8 cellular contexts compared by ENCODE assay signal in the genomic region with DNA sequence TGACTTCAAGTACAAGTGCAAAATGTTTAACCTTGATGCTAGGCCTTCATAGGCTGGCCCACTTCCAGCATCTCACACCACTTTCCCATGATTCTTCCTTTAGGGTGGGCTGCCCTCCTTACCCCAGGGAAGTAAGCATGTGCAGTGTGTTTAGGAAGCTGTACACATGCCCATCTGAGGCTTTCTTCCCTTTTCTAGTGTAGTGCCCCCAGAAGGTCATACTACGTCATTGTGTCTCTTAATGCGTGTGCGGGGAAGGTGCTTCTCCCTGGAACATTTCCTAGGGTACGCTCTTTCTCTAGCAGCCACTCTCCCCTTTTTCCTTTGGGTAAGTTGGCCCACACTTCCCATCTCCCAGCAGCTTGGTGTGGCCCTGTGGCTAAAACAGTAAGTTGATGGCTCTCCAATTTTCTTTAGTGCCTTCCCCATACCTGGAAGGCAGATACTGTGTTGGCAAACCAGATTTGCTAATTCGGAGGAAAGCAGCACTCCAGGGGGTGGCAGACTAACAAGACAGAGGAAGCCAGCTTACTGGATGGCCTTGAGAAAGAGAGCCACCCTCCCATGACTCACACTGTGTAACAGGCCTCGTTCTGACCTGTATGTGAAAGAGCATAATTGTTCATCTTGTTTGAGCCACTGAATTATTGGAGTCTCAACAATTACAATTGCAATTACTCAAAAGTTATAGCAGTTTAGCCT. TPM values are rescaled to one million over a fixed set of nuclear protein-coding genes. Genes with fewer than 3 reads are reported as not detected.
A peak's percentile ranks its signal among the peaks of the same experiment; 100 is the strongest.
DNase-seq lines count a peak whose midpoint lies in the region; ATAC-seq and TF ChIP-seq lines count a peak whose summit lies in the region.
"Had no signal": no experiment of that assay in that cellular context is flagged by ENCODE, and none has a peak within 500 bp of the region (broad histone marks: within the 10 kb centered on the region; RNA-seq: fewer than 3 reads in every experiment).

No MANE protein-coding gene starts in this region.

- H2AFZ ChIP-seq in OCI-LY7 (ENCODE audit: low read length) = no peak overlapping the region

- no peak overlapping the region for H3K4me2 ChIP-seq in OCI-LY7 (ENCODE audit: low read length)

- no peaks in the 10 kb centered on the region for H3K79me2 ChIP-seq in OCI-LY7 (ENCODE audit: insufficient read depth, low read depth, low read length)

- H3K27ac ChIP-seq in HEK293 (ENCODE audit: extremely low read depth, low read depth, low read length) = no peak overlapping the region
- H3K27ac ChIP-seq in OCI-LY7 (ENCODE audit: low read depth, low read length, poor library complexity, severe bottlenecking) = no peak overlapping the region
- no peak overlapping the region for H3K27ac ChIP-seq in caudate nucleus (ENCODE audit: low read depth, low read length)

- H4K20me1 ChIP-seq in OCI-LY7 (ENCODE audit: insufficient read depth, low read length) = no peaks in the 10 kb centered on the region

- POLR2A ChIA-PET in HEK293 (lab: Yijun Ruan, JAX) = interaction anchor here (0.9 kb wide), 1 partner anchor 42 kb away, joined by 3 read pairs; a partner anchor contains a TSS
- POLR2A ChIA-PET in OCI-LY7 (lab: Charles Lee) = interaction anchor here (0.6 to 1.0 kb wide), 2 partner anchors 13 to 22 kb away, joined by 3 read pairs; no protein-coding TSS in a partner anchor

- no peak for TF ChIP-seq CTCF in HEK293 (tag by site-specific recombination; IDR thresholded peaks at IDR 0.05)
- TF ChIP-seq CTCF in OCI-LY7 (conservative IDR thresholded peaks at IDR 0.05; ENCODE audit: low read length) = peak; percentile 27; the same call in 1 of the 2 replicates

- CTCF ChIA-PET in HEK293 (lab: Yijun Ruan, JAX) = interaction anchor here (0.6 to 1.2 kb wide), 7 partner anchors 9 to 150 kb away, joined by 3 to 5 read pairs (median 3); no protein-coding TSS in a partner anchor
- CTCF ChIA-PET in OCI-LY7 (lab: Charles Lee; ENCODE audit: unreplicated experiment) = no interaction called here

- ATAC-seq in sciatic nerve (peak; percentile 53), GM21825 (IDR thresholded peaks at IDR 0.05; ENCODE audit: unreplicated experiment) (no peak), GM18511 (IDR thresholded peaks at IDR 0.05; ENCODE audit: unreplicated experiment) (no peak)

- no TSS peak for BruUV-seq in OCI-LY7 (replicated peaks; lab: Mats Ljungman, UMichigan)

- no peak overlapping the region for H3K4me3 ChIP-seq in HEK293 (ENCODE audit: low read depth, low read length)
- H3K4me3 ChIP-seq in OCI-LY7 (ENCODE audit: low read depth, low read length, poor library complexity, severe bottlenecking) = no peak overlapping the region

- H3K9me3 ChIP-seq in HEK293 (ENCODE audit: control insufficient read depth, insufficient read depth, low read depth, low read length) = no peaks in the 10 kb centered on the region
- H3K9me3 ChIP-seq in OCI-LY7 (ENCODE audit: low read length) = no peaks in the 10 kb centered on the region

- no peaks in the 10 kb centered on the region for H3K9me2 ChIP-seq in OCI-LY7 (ENCODE audit: insufficient read depth, low read length)

- no peaks in the 10 kb centered on the region for H3K36me3 ChIP-seq in HEK293 (ENCODE audit: control insufficient read depth in 2 of 2, insufficient read depth in 1 of 2, low read length in 2 of 2)
- H3K36me3 ChIP-seq in OCI-LY7 (ENCODE audit: insufficient read depth, low read length) = no peaks in the 10 kb centered on the region

- intact Hi-C loops in OCI-LY7 (cut with micrococcal nuclease; ENCODE audit: unreplicated experiment) = loop anchor here (10.0 kb wide), 1 partner anchor 345 kb away; no protein-coding TSS in a partner anchor
- intact Hi-C loops in sciatic nerve (cut with DNase I) = no loop called here

- H3K4me1 ChIP-seq in HEK293 (ENCODE audit: control insufficient read depth, insufficient read depth, low read length) (peaks cover 6% of the 10 kb centered on the region; the same call in 1 of the 2 replicates), OCI-LY7 (ENCODE audit: insufficient read depth, low read length, poor library complexity, severe bottlenecking) (no peaks in the 10 kb centered on the region)

- no peak for DNase-seq in OCI-LY7 (ENCODE audit: low spot score)
- peak; percentile 81 for DNase-seq in fibroblast of gingiva (ENCODE audit: low read depth)
- DNase-seq in sciatic nerve (ENCODE audit: low spot score) = no peak
- DNase-seq in caudate nucleus (lab: John Stamatoyannopoulos, UW) = no peak
- DNase-seq: left cardiac atrium had no signal

TF ChIP-seq in HEK293, 187 proteins besides CTCF, POLR2A, EP300 and RAD21 (continues in another document):
- no peak for TF ChIP-seq GLI2 (tag by site-specific recombination; IDR thresholded peaks at IDR 0.05; ENCODE audit: borderline replicate concordance, low read depth)
- TF ChIP-seq, protein P1, sequence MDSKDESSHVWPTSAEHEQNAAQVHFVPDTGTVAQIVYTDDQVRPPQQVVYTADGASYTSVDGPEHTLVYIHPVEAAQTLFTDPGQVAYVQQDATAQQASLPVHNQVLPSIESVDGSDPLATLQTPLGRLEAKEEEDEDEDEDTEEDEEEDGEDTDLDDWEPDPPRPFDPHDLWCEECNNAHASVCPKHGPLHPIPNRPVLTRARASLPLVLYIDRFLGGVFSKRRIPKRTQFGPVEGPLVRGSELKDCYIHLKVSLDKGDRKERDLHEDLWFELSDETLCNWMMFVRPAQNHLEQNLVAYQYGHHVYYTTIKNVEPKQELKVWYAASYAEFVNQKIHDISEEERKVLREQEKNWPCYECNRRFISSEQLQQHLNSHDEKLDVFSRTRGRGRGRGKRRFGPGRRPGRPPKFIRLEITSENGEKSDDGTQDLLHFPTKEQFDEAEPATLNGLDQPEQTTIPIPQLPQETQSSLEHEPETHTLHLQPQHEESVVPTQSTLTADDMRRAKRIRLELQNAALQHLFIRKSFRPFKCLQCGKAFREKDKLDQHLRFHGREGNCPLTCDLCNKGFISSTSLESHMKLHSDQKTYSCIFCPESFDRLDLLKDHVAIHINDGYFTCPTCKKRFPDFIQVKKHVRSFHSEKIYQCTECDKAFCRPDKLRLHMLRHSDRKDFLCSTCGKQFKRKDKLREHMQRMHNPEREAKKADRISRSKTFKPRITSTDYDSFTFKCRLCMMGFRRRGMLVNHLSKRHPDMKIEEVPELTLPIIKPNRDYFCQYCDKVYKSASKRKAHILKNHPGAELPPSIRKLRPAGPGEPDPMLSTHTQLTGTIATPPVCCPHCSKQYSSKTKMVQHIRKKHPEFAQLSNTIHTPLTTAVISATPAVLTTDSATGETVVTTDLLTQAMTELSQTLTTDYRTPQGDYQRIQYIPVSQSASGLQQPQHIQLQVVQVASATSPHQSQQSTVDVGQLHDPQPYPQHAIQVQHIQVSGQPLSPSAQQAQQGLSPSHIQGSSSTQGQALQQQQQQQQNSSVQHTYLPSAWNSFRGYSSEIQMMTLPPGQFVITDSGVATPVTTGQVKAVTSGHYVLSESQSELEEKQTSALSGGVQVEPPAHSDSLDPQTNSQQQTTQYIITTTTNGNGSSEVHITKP (tag by site-specific recombination; IDR thresholded peaks at IDR 0.05) = peak; percentile 76
- TF ChIP-seq ZNF266 (tag by site-specific recombination; IDR thresholded peaks at IDR 0.05; ENCODE audit: low read depth) = no peak
- no peak for TF ChIP-seq ZNF350 (tag by site-specific recombination; IDR thresholded peaks at IDR 0.05)
- TF ChIP-seq ZNF2 (tag by site-specific recombination; IDR thresholded peaks at IDR 0.05) = no peak
- no peak for TF ChIP-seq ZNF654 (tag by site-specific recombination; IDR thresholded peaks at IDR 0.05; ENCODE audit: low read depth)
- no peak for TF ChIP-seq ZNF121 (tag by site-specific recombination; IDR thresholded peaks at IDR 0.05)
- TF ChIP-seq, protein P2, sequence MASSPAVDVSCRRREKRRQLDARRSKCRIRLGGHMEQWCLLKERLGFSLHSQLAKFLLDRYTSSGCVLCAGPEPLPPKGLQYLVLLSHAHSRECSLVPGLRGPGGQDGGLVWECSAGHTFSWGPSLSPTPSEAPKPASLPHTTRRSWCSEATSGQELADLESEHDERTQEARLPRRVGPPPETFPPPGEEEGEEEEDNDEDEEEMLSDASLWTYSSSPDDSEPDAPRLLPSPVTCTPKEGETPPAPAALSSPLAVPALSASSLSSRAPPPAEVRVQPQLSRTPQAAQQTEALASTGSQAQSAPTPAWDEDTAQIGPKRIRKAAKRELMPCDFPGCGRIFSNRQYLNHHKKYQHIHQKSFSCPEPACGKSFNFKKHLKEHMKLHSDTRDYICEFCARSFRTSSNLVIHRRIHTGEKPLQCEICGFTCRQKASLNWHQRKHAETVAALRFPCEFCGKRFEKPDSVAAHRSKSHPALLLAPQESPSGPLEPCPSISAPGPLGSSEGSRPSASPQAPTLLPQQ (tag by site-specific recombination; IDR thresholded peaks at IDR 0.05) = no peak
- no peak for TF ChIP-seq ZNF214 (tag by site-specific recombination; IDR thresholded peaks at IDR 0.05; ENCODE audit: borderline replicate concordance)
- TF ChIP-seq SP3 (tag by site-specific recombination; IDR thresholded peaks at IDR 0.05) = peak; percentile 28; the same call in 1 of the 2 replicates
- TF ChIP-seq ZNF600 (tag by site-specific recombination; IDR thresholded peaks at IDR 0.05) = 0 out of 2 replicates have a peak, but pooled peaks have one; percentile 60
- TF ChIP-seq SCRT2 (tag by site-specific recombination; IDR thresholded peaks at IDR 0.05) = peak; percentile 75
- peak; percentile 55 for TF ChIP-seq GLIS1 (tag by site-specific recombination; IDR thresholded peaks at IDR 0.05)
- no peak for TF ChIP-seq ZNF366 (tag by site-specific recombination; conservative IDR thresholded peaks at IDR 0.05)
- TF ChIP-seq KLF7 (tag by site-specific recombination; IDR thresholded peaks at IDR 0.05; ENCODE audit: borderline replicate concordance) = no peak
- peak; percentile 48; the same call in 1 of the 2 replicates for TF ChIP-seq TRIM28 (IDR thresholded peaks at IDR 0.05; ENCODE audit: borderline replicate concordance, low read length)
- TF ChIP-seq ZNF114 (tag by site-specific recombination; IDR thresholded peaks at IDR 0.05) = no peak
- TF ChIP-seq HOXC10 (CRISPR knock-in tag; IDR thresholded peaks at IDR 0.05) = no peak

RNA-seq across cellular contexts. Expression of a gene that starts 1.1 kb away (rescaled TPM):
- not detected in 2 replicates for total RNA-seq in OCI-LY7 (2014; rRNA removed; shearing (Covaris generic))
- total RNA-seq in OCI-LY7 (2022) = not detected in 2 replicates
- not detected for total RNA-seq in sciatic nerve
- total RNA-seq: left cardiac atrium had no signal

RNA-seq across cellular contexts. Expression of a gene that starts 6.7 kb away (rescaled TPM):
- 19.2 and 31.1 TPM in 2 replicates for total RNA-seq in OCI-LY7 (2014; rRNA removed; shearing (Covaris generic))
- total RNA-seq in OCI-LY7 (2022) (73.6 and 90.9 TPM in 2 replicates), sciatic nerve (43.5 TPM)

RNA-seq across cellular contexts. Expression of a gene that starts 32.8 kb away (rescaled TPM):
- total RNA-seq in OCI-LY7 (2014; rRNA removed; shearing (Covaris generic)) = 3.2 and 3.6 TPM in 2 replicates
- 3.1 and 3.7 TPM in 2 replicates for total RNA-seq in OCI-LY7 (2022)
- 56.0 TPM for total RNA-seq in sciatic nerve

RNA-seq across cellular contexts. Expression of a gene that starts 41.8 kb away (rescaled TPM):
- 34.9 and 50.2 TPM in 2 replicates for total RNA-seq in OCI-LY7 (2014; rRNA removed; shearing (Covaris generic))
- total RNA-seq in OCI-LY7 (2022) = 55.1 and 57.2 TPM in 2 replicates
- 57.6 TPM for total RNA-seq in sciatic nerve

RNA-seq across cellular contexts. Expression of a gene that starts 41.9 kb away (rescaled TPM):
- total RNA-seq in OCI-LY7 (2014; rRNA removed; shearing (Covaris generic)) = 17.3 and 23.3 TPM in 2 replicates
- total RNA-seq in OCI-LY7 (2022) (26.0 and 27.3 TPM in 2 replicates), sciatic nerve (21.1 TPM)

Comparison
In these comparisons a context has a peak if more than half of its experiments do, and no peak if none do; other contexts are left out.
1. RNA of a gene that starts 32.8 kb away (total RNA-seq): 56.0 TPM in sciatic nerve (single experiment); 3.1 to 3.7 TPM in OCI-LY7; every median in the first group is over 10 times any median in the second.